Comparison of ENCODE assay signal across 1 cellular context in the genomic region with DNA sequence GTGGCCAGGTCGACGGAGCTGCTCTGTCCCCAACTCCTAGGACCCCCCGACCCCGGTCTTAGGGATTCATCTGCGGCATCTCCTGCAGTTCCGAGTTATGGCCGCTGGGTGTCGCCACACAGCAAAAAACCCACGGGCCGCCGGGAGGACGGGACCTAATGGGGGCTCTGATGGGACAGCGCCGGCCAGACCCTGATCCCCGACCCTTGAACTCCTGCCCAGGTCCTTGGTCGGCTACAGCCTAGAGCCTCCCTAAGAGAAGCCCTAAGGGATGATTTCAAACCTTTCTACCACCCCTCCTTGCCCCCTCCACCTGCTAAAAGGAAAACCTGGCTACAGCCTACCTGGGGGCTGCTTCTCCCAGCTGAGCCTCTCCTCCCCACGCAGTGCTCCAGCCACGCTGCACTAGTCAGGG.
A peak's percentile ranks its signal among the peaks of the same experiment; 100 is the strongest.
TF ChIP-seq lines count a peak whose summit lies in the region.

No MANE protein-coding gene starts in this region.

TF ChIP-seq in HepG2, 621 proteins besides CTCF, POLR2A, EP300 and RAD21 (continued from another document):
- TF ChIP-seq AGO1 (IDR thresholded peaks at IDR 0.05; ENCODE audit: low read depth, low read length, poor library complexity, severe bottlenecking) (peak; percentile 39), HOXA3 (CRISPR knock-in tag; IDR thresholded peaks at IDR 0.05) (peak; percentile 16; the same call in 1 of the 2 replicates), ESRRA (CRISPR knock-in tag; IDR thresholded peaks at IDR 0.05; ENCODE audit: low read depth) (no peak), ZNF687 (CRISPR knock-in tag; IDR thresholded peaks at IDR 0.05) (peak; percentile 30; the same call in 1 of the 2 replicates), ZNF891 (CRISPR knock-in tag; IDR thresholded peaks at IDR 0.05) (0 out of 2 replicates have a peak, but pooled peaks have one; percentile 31), MTA1 (CRISPR knock-in tag; IDR thresholded peaks at IDR 0.05; ENCODE audit: borderline replicate concordance) (0 out of 2 replicates have a peak, but pooled peaks have one; percentile 31), ZKSCAN1 (IDR thresholded peaks at IDR 0.05; ENCODE audit: low read length) (no peak), PCBP1 (IDR thresholded peaks at IDR 0.05; ENCODE audit: borderline replicate concordance, low read depth, low read length) (0 out of 2 replicates have a peak, but pooled peaks have one; percentile 31), XRCC5 (optimal IDR thresholded peaks at IDR 0.05; ENCODE audit: low read length) (peak; percentile 32), SMARCE1 (IDR thresholded peaks at IDR 0.05; ENCODE audit: borderline replicate concordance) (no peak)
- TF ChIP-seq, protein P1, sequence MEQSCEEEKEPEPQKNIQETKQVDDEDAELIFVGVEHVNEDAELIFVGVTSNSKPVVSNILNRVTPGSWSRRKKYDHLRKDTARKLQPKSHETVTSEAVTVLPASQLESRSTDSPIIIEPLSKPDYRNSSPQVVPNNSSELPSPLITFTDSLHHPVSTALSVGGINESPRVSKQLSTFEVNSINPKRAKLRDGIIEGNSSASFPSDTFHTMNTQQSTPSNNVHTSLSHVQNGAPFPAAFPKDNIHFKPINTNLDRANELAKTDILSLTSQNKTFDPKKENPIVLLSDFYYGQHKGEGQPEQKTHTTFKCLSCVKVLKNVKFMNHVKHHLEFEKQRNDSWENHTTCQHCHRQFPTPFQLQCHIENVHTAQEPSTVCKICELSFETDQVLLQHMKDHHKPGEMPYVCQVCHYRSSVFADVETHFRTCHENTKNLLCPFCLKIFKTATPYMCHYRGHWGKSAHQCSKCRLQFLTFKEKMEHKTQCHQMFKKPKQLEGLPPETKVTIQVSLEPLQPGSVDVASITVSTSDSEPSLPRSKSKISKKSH (CRISPR knock-in tag; IDR thresholded peaks at IDR 0.05; ENCODE audit: borderline replicate concordance) = peak; percentile 38; the same call in 1 of the 2 replicates
